ENCODE assay signal across 27 cellular contexts in genomic region chr14:102049258-102050025, GRCh38. TPM values are rescaled to one million over a fixed set of nuclear protein-coding genes. Genes with fewer than 3 reads are reported as not detected.
DNase-seq lines count a peak whose midpoint lies in the region; ATAC-seq and TF ChIP-seq lines count a peak whose summit lies in the region.
"Had no signal": no experiment of that assay in that cellular context is flagged by ENCODE, and none has a peak within 500 bp of the region (broad histone marks: within the 10 kb centered on the region; RNA-seq: fewer than 3 reads in every experiment).

No MANE protein-coding gene starts in this region.

- intact Hi-C loops in psoas muscle (cut with DNase I), result loop anchor here (2.0 to 5.0 kb wide), 2 partner anchors 39 to 263 kb away; no protein-coding TSS in a partner anchor
- intact Hi-C loops in activated CD4-positive, alpha-beta T cell treated with anti-CD3 and anti-CD28 coated beads, Interleukin-2, amount 10 ng/mL, durations not matched to agents 24 days and 14 days (cut with micrococcal nuclease), result no loop called here
- intact Hi-C loops in esophagus squamous epithelium (cut with DNase I), result loop anchor here (5.0 kb wide), 1 partner anchor 43 kb away; no protein-coding TSS in a partner anchor

- WGBS in gastroesophageal sphincter (ENCODE audit: low coverage in 1 of 2), 2 donors, result 78 to 83% methylated on average over 2 to 5 of the region's 25 CpGs
- 55 to 73% (median 58%) methylated on average over 25 of the region's 25 CpGs for WGBS in psoas muscle, 3 donors
- WGBS in esophagus squamous epithelium, 2 donors, result 79 to 87% methylated on average over 5 to 6 of the region's 25 CpGs

- H3K4me3 Mint-ChIP-seq in activated CD4-positive, alpha-beta T cell treated with anti-CD3 and anti-CD28 coated beads, Interleukin-2, amount 10 ng/mL, durations not matched to agents 24 days and 14 days, result no peak overlapping the region
- H3K4me3 Mint-ChIP-seq: activated CD4-positive, alpha-beta memory T cell treated with anti-CD3 and anti-CD28 coated beads, Interleukin-2, amount 10 ng/mL, durations not matched to agents 7 days and 5 days; activated naive CD4-positive, alpha-beta T cell treated with anti-CD3 and anti-CD28 coated beads, Interleukin-2, amount 50 U/mL, for 24 hours; CD14-positive monocyte; GM23338; natural killer cell treated with Interleukin-12 subunit alpha and Interleukin-12 subunit beta and Interleukin-15 and Interleukin-18, amount 100 ng/mL, for 72 hours; T-helper 2 cell treated with Interferon-gamma antibody and Interleukin-4, amounts not matched to agents 5 μg/mL and 100 μg/mL, for 36 hours had no signal

- peaks cover 44% of the 10 kb centered on the region for H3K36me3 Mint-ChIP-seq in activated CD4-positive, alpha-beta T cell treated with anti-CD3 and anti-CD28 coated beads, Interleukin-2, amount 10 ng/mL, durations not matched to agents 24 days and 14 days (ENCODE audit: low read depth)
- H3K36me3 Mint-ChIP-seq: natural killer cell treated with Interleukin-12 subunit alpha and Interleukin-12 subunit beta and Interleukin-15 and Interleukin-18, amount 100 ng/mL, for 72 hours had no signal

- no peak overlapping the region for H3K27ac Mint-ChIP-seq in activated CD4-positive, alpha-beta T cell treated with anti-CD3 and anti-CD28 coated beads, Interleukin-2, amount 10 ng/mL, durations not matched to agents 24 days and 14 days
- H3K27ac Mint-ChIP-seq: activated CD4-positive, alpha-beta memory T cell treated with anti-CD3 and anti-CD28 coated beads, Interleukin-2, amount 10 ng/mL, durations not matched to agents 7 days and 5 days; activated naive CD4-positive, alpha-beta T cell treated with anti-CD3 and anti-CD28 coated beads, Interleukin-2, amount 50 U/mL, for 24 hours; activated T-helper 2 cell treated with anti-CD3 and anti-CD28 coated beads, Interferon-gamma antibody, Interleukin-2, Interleukin-4, amounts not matched to agents 10 μg/mL and 5 μg/mL and 100 μg/mL, durations not matched to agents 14 hours and 24 hours and 36 hours; GM23338; natural killer cell treated with Interleukin-12 subunit alpha and Interleukin-12 subunit beta and Interleukin-15 and Interleukin-18, amount 100 ng/mL, for 72 hours; T-helper 2 cell treated with Interferon-gamma antibody and Interleukin-4, amounts not matched to agents 5 μg/mL and 100 μg/mL, for 36 hours had no signal

- H3K27ac ChIP-seq in gastroesophageal sphincter (peak overlapping the region in 3 of 4 donors; percentile 32 to 64 (median 42)), psoas muscle (peak overlapping the region; percentile 27), esophagus squamous epithelium (no peak overlapping the region)
- H3K27ac ChIP-seq: brain microvascular endothelial cell, pancreas, Peyer's patch, right atrium auricular region, transverse colon had no signal

- H3K27me3 ChIP-seq in gastroesophageal sphincter (no peaks in the 10 kb centered on the region), psoas muscle (ENCODE audit: insufficient read depth in 3 of 3, low read length in 2 of 3) (no peaks in the 10 kb centered on the region), esophagus squamous epithelium (no peaks in the 10 kb centered on the region)
- H3K27me3 ChIP-seq: brain microvascular endothelial cell, pancreas, Peyer's patch, right atrium auricular region, transverse colon had no signal

- H3K9me3 ChIP-seq in gastroesophageal sphincter, result no peaks in the 10 kb centered on the region
- no peaks in the 10 kb centered on the region for H3K9me3 ChIP-seq in psoas muscle
- H3K9me3 ChIP-seq in esophagus squamous epithelium, result no peaks in the 10 kb centered on the region
- H3K9me3 ChIP-seq: mucosa of descending colon, pancreas, Peyer's patch, right atrium auricular region, transverse colon had no signal

- DNase-seq in AG08395 (ENCODE audit: low spot score), result peak; percentile 31
- DNase-seq in LHCN-M2 (ENCODE audit: low read depth), result peak; percentile 51
- no peak for DNase-seq in psoas muscle
- DNase-seq in activated CD4-positive, alpha-beta T cell treated with anti-CD3 and anti-CD28 coated beads, Interleukin-2, amount 10 ng/mL, durations not matched to agents 24 days and 14 days, result no peak
- DNase-seq in esophagus squamous epithelium (lab: John Stamatoyannopoulos, UW), result no peak
- DNase-seq: activated CD4-positive, alpha-beta memory T cell treated with anti-CD3 and anti-CD28 coated beads, Interleukin-2, amount 10 ng/mL, durations not matched to agents 7 days and 5 days; activated CD4-positive, CD25-positive, alpha-beta regulatory T cell treated with anti-CD3 and anti-CD28 coated beads, Interleukin-2, amount 50 U/mL, for 72 hours; brain microvascular endothelial cell; Calu3; left cardiac atrium; NCI-H1436; NCI-H226; pancreas; Peyer's patch; SHP77 treated with DMSO at 0.1 percent for 48 hours; stimulated activated CD4-positive, alpha-beta T cell treated with anti-CD3 and anti-CD28 coated beads, Interleukin-2, amount 100 ng/mL, for 48 hours; transverse colon had no signal

- H3K36me3 ChIP-seq in gastroesophageal sphincter (peaks cover 0 to 97% of the 10 kb centered on the region in 2 donors), psoas muscle (ENCODE audit: insufficient read depth in 1 of 2, low read depth in 1 of 2) (peaks cover 0 to 86% of the 10 kb centered on the region in 2 donors), esophagus squamous epithelium (peaks cover 38 to 98% (median 39%) of the 10 kb centered on the region in 3 donors)

- H3K9me3 Mint-ChIP-seq in activated CD4-positive, alpha-beta T cell treated with anti-CD3 and anti-CD28 coated beads, Interleukin-2, amount 10 ng/mL, durations not matched to agents 24 days and 14 days, result no peaks in the 10 kb centered on the region
- H3K9me3 Mint-ChIP-seq: activated CD4-positive, alpha-beta memory T cell treated with anti-CD3 and anti-CD28 coated beads, Interleukin-2, amount 10 ng/mL, durations not matched to agents 7 days and 5 days; activated naive CD4-positive, alpha-beta T cell treated with anti-CD3 and anti-CD28 coated beads, Interleukin-2, amount 50 U/mL, for 24 hours; activated T-helper 2 cell treated with anti-CD3 and anti-CD28 coated beads, Interferon-gamma antibody, Interleukin-2, Interleukin-4, amounts not matched to agents 10 μg/mL and 5 μg/mL and 100 μg/mL, durations not matched to agents 14 hours and 24 hours and 36 hours; CD14-positive monocyte; GM23338; natural killer cell treated with Interleukin-12 subunit alpha and Interleukin-12 subunit beta and Interleukin-15 and Interleukin-18, amount 100 ng/mL, for 72 hours; T-helper 2 cell treated with Interferon-gamma antibody and Interleukin-4, amounts not matched to agents 5 μg/mL and 100 μg/mL, for 36 hours had no signal

- peaks cover 3% of the 10 kb centered on the region for H3K4me1 Mint-ChIP-seq in activated CD4-positive, alpha-beta T cell treated with anti-CD3 and anti-CD28 coated beads, Interleukin-2, amount 10 ng/mL, durations not matched to agents 24 days and 14 days
- H3K4me1 Mint-ChIP-seq: activated CD4-positive, alpha-beta memory T cell treated with anti-CD3 and anti-CD28 coated beads, Interleukin-2, amount 10 ng/mL, durations not matched to agents 7 days and 5 days; activated naive CD4-positive, alpha-beta T cell treated with anti-CD3 and anti-CD28 coated beads, Interleukin-2, amount 50 U/mL, for 24 hours; CD14-positive monocyte had no signal

- peaks cover 0 to 38% (median 7%) of the 10 kb centered on the region in 3 donors for H3K4me1 ChIP-seq in gastroesophageal sphincter
- H3K4me1 ChIP-seq in psoas muscle, result peaks cover 34% of the 10 kb centered on the region
- H3K4me1 ChIP-seq in esophagus squamous epithelium, result peaks cover 3 to 32% (median 4%) of the 10 kb centered on the region in 3 donors
- H3K4me1 ChIP-seq: Peyer's patch had no signal

- H3K27me3 Mint-ChIP-seq in activated CD4-positive, alpha-beta T cell treated with anti-CD3 and anti-CD28 coated beads, Interleukin-2, amount 10 ng/mL, durations not matched to agents 24 days and 14 days, result no peaks in the 10 kb centered on the region
- H3K27me3 Mint-ChIP-seq: activated CD4-positive, alpha-beta memory T cell treated with anti-CD3 and anti-CD28 coated beads, Interleukin-2, amount 10 ng/mL, durations not matched to agents 7 days and 5 days; activated naive CD4-positive, alpha-beta T cell treated with anti-CD3 and anti-CD28 coated beads, Interleukin-2, amount 50 U/mL, for 24 hours; natural killer cell treated with Interleukin-12 subunit alpha and Interleukin-12 subunit beta and Interleukin-15 and Interleukin-18, amount 100 ng/mL, for 72 hours had no signal

- TF ChIP-seq POLR2A in gastroesophageal sphincter (IDR thresholded peaks at IDR 0.05) (no peak), esophagus squamous epithelium (IDR thresholded peaks at IDR 0.05) (no peak)

- TF ChIP-seq CTCF in gastroesophageal sphincter (IDR thresholded peaks at IDR 0.05), result no peak
- no peak for TF ChIP-seq CTCF in psoas muscle (IDR thresholded peaks at IDR 0.05)
- no peak for TF ChIP-seq CTCF in esophagus squamous epithelium (IDR thresholded peaks at IDR 0.05)

- ATAC-seq in gastroesophageal sphincter (no peak), psoas muscle (no peak), HG02623 (IDR thresholded peaks at IDR 0.05; ENCODE audit: unreplicated experiment) (no peak)
- ATAC-seq: GM23338; left cardiac atrium; mucosa of descending colon; natural killer cell treated with Interleukin-12 subunit alpha and Interleukin-12 subunit beta and Interleukin-15 and Interleukin-18, amount 100 ng/mL, for 72 hours; pancreas had no signal

- H3K4me3 ChIP-seq in gastroesophageal sphincter (no peak overlapping the region), psoas muscle (no peak overlapping the region), esophagus squamous epithelium (no peak overlapping the region)
- H3K4me3 ChIP-seq: GM23338, mucosa of descending colon, pancreas, Peyer's patch, right atrium auricular region, transverse colon had no signal

- TF ChIP-seq EP300 in gastroesophageal sphincter (IDR thresholded peaks at IDR 0.05), result no peak

RNA-seq across cellular contexts. Expression of gene HSP90AA1, which starts 37.4 kb away (rescaled TPM):
- total RNA-seq in LHCN-M2 (2014; rRNA removed) (816 and 855 TPM in 2 replicates), gastroesophageal sphincter (100 to 1,000 TPM; 421 to 585 (median 537) TPM), psoas muscle (100 to 1,000 TPM; 398 to 659 (median 540) TPM), esophagus squamous epithelium (100 to 1,000 TPM; 224 to 950 (median 420) TPM)
- 492 TPM for polyA plus RNA-seq in LHCN-M2 (2012)
- 1,000 to 10,000 TPM in 1 of 3 donors, 100 to 1,000 TPM in 2; 523 to 1,480 (median 614) TPM for polyA plus RNA-seq in psoas muscle
- total RNA-seq in activated CD4-positive, alpha-beta T cell treated with anti-CD3 and anti-CD28 coated beads, Interleukin-2, amount 10 ng/mL, durations not matched to agents 24 days and 14 days, result 1,216 and 1,268 TPM in 2 replicates

Comparison
In these comparisons a context has a peak if more than half of its experiments do, and no peak if none do; other contexts are left out.
1. DNase-seq: peak in AG08395 (single experiment) and LHCN-M2 (single experiment); none in psoas muscle (0 of 2), activated CD4-positive, alpha-beta T cell treated with anti-CD3 and anti-CD28 coated beads, Interleukin-2, amount 10 ng/mL, durations not matched to agents 24 days and 14 days (single experiment) and esophagus squamous epithelium (single experiment).
2. H3K27ac ChIP-seq: peak in gastroesophageal sphincter (3 of 4) and psoas muscle (single experiment); none in esophagus squamous epithelium (0 of 4).